In the genomic region with DNA sequence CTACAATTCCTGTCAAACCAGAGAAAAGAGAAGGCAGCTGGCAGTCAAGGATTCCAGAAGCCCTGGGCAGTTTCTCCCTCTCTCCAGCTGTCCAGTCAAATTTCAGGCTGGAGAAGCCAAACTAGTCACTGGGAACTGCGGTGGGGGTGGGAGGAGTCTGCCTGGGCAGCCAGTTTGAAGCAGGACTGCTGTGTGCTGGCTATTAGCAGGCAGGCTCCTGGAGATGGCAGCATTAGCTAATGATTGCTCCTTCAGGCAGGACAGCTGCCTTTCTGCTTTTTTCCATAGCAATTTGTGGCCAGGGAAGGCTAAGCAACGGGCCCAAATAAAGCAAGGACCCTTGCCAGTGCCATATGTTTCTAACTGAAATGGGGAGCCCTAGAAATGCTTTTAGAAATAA, we compare ENCODE assay signal across 12 cellular contexts. TPM values are rescaled to one million over a fixed set of nuclear protein-coding genes. Genes with fewer than 3 reads are reported as not detected.
DNase-seq lines count a peak whose midpoint lies in the region; ATAC-seq, FAIRE-seq and TF ChIP-seq lines count a peak whose summit lies in the region.
"Had no signal": no experiment of that assay in that cellular context is flagged by ENCODE, and none has a peak within 500 bp of the region (broad histone marks: within the 10 kb centered on the region; RNA-seq: fewer than 3 reads in every experiment).

No MANE protein-coding gene starts in this region.

- H3K4me3 Mint-ChIP-seq in stimulated activated memory B cell treated with anti-CD40 and anti-IgM and Interleukin-4, amounts not matched to agents 10 μg/mL and 1 μg/mL and 100 μg/mL, for 72 hours = no peak overlapping the region

- POLR2A ChIA-PET in H1 (lab: Charles Lee; ENCODE audit: partially characterized antibody) (no interaction called here), GM10248 (lab: Yijun Ruan, JAX) (no interaction called here)

- no peak overlapping the region for H2AK5ac ChIP-seq in H1 (ENCODE audit: low read depth, low read length)

- no peak for TF ChIP-seq POLR2A in H1 (IDR thresholded peaks at IDR 0.05; ENCODE audit: control extremely low read depth in 1 of 2, low read depth in 2 of 2, low read length in 2 of 2)

- TF ChIP-seq CTCF in AG10803 (conservative IDR thresholded peaks at IDR 0.05; ENCODE audit: low read length) (peak; percentile 55), LNCaP clone FGC (IDR thresholded peaks at IDR 0.05; ENCODE audit: control insufficient read depth, extremely low read depth, insufficient read depth) (peak; percentile 57), H1 (IDR thresholded peaks at IDR 0.05; ENCODE audit: control extremely low read depth in 1 of 3, insufficient read depth in 1 of 3, low read depth in 1 of 3, low read length in 3 of 3) (peak; percentile 49 to 67 (median 54)), GM10248 (IDR thresholded peaks at IDR 0.05; ENCODE audit: control extremely low read depth, extremely low read depth, low read depth, missing control alignments) (no peak)

- no peaks in the 10 kb centered on the region for H3K27me3 Mint-ChIP-seq in stimulated activated memory B cell treated with anti-CD40 and anti-IgM and Interleukin-4, amounts not matched to agents 10 μg/mL and 1 μg/mL and 100 μg/mL, for 72 hours

- no peaks in the 10 kb centered on the region for H3K27me3 ChIP-seq in H1 (replicated peaks in 1 of 4; ENCODE audit: control insufficient read depth in 3 of 4, extremely low read depth in 1 of 4, insufficient read depth in 3 of 4, low read length in 3 of 4)
- H3K27me3 ChIP-seq: esophagus squamous epithelium had no signal

- CTCF ChIA-PET in H1 (lab: Charles Lee; ENCODE audit: partially characterized antibody) = interaction anchor here (0.7 to 2.0 kb wide), 8 partner anchors 9 to 1025 kb away, joined by 3 to 5 read pairs (median 3); no protein-coding TSS in a partner anchor
- CTCF ChIA-PET in GM10248 (lab: Yijun Ruan, JAX) = no interaction called here

- H3K79me2 ChIP-seq in H1 (ENCODE audit: control insufficient read depth in 1 of 2, insufficient read depth in 2 of 2, low read length in 2 of 2) = no peaks in the 10 kb centered on the region

- no peak for ATAC-seq in stimulated activated memory B cell treated with anti-CD40 and anti-IgM and Interleukin-4, amounts not matched to agents 10 μg/mL and 1 μg/mL and 100 μg/mL, for 72 hours

- peak; percentile 80 for DNase-seq in AG10803 (ENCODE audit: low read depth)
- no peak for DNase-seq in LNCaP clone FGC (ENCODE audit: low read depth)
- peak; percentile 9 to 44 for DNase-seq in H1 (ENCODE audit: low read depth in 1 of 2, low spot score in 2 of 2)
- DNase-seq in mucosa of gallbladder (ENCODE audit: low spot score) = peak; percentile 39
- no peak for DNase-seq in HUDEP-2 (lab: John Stamatoyannopoulos, UW; ENCODE audit: unreplicated experiment in 76 of 76)
- DNase-seq in middle frontal gyrus (ENCODE audit: extremely low spot score, low spot score) = no peak
- DNase-seq in GM10248 (ENCODE audit: extremely low spot score) = no peak
- DNase-seq: esophagus squamous epithelium; SIG-M5; stimulated activated naive CD4-positive, alpha-beta T cell had no signal

- H3K79me1 ChIP-seq in H1 (ENCODE audit: low read depth, low read length) = no peaks in the 10 kb centered on the region

- no peak overlapping the region for H3K4ac ChIP-seq in H1 (replicated peaks; ENCODE audit: insufficient read length, low read depth, low read length)

- no peaks in the 10 kb centered on the region for H3K4me1 ChIP-seq in H1 (replicated peaks in 1 of 4; ENCODE audit: control insufficient read depth in 3 of 4, insufficient read depth in 4 of 4, low read length in 3 of 4)
- H3K4me1 ChIP-seq: esophagus squamous epithelium had no signal

- H3K4me3 ChIP-seq in AG10803 (ENCODE audit: low read length) (no peak overlapping the region), LNCaP clone FGC (ENCODE audit: low read depth, low read length) (no peak overlapping the region), H1 (ENCODE audit: extremely low read depth in 1 of 4, insufficient read depth in 2 of 4, low read depth in 3 of 4, low read length in 4 of 4) (no peak overlapping the region)
- H3K4me3 ChIP-seq: esophagus squamous epithelium had no signal

- no peak overlapping the region for H3K4me2 ChIP-seq in H1 (ENCODE audit: insufficient read depth in 1 of 2, low read depth in 2 of 2, low read length in 2 of 2)

- no peak overlapping the region for H3K23ac ChIP-seq in H1 (ENCODE audit: insufficient read length)

- H3K23me2 ChIP-seq in H1 (ENCODE audit: low read depth, low read length) = no peaks in the 10 kb centered on the region

- H3K18ac ChIP-seq in H1 (ENCODE audit: extremely low read depth, low read length) = no peak overlapping the region

- no peak overlapping the region for H3K27ac ChIP-seq in H1 (ENCODE audit: low read depth, low read length)
- H3K27ac ChIP-seq: esophagus squamous epithelium had no signal

- FAIRE-seq in H1 (lab: Jason Lieb, UNC) = peak; percentile 90
- FAIRE-seq: HTR-8/SVneo had no signal

- H3K9ac ChIP-seq in H1 (replicated peaks in 1 of 4; ENCODE audit: extremely low read depth in 1 of 4, low read depth in 3 of 4, low read length in 3 of 4) = no peak overlapping the region

- H3K14ac ChIP-seq in H1 (ENCODE audit: insufficient read length) = no peak overlapping the region

- no peak overlapping the region for H4K91ac ChIP-seq in H1 (replicated peaks; ENCODE audit: insufficient read length, low read length)

- no peak overlapping the region for H2BK12ac ChIP-seq in H1 (ENCODE audit: low read depth, low read length)

- no peak overlapping the region for H2AFZ ChIP-seq in H1 (ENCODE audit: low read length)

- no peak overlapping the region for H2BK120ac ChIP-seq in H1 (replicated peaks; ENCODE audit: low read depth, low read length)

- H3K36me3 Mint-ChIP-seq in stimulated activated memory B cell treated with anti-CD40 and anti-IgM and Interleukin-4, amounts not matched to agents 10 μg/mL and 1 μg/mL and 100 μg/mL, for 72 hours = no peaks in the 10 kb centered on the region

- no peaks in the 10 kb centered on the region for H3K9me3 ChIP-seq in H1 (ENCODE audit: insufficient read depth in 2 of 2, low read depth in 1 of 2, low read length in 1 of 2)
- H3K9me3 ChIP-seq: esophagus squamous epithelium had no signal

- no peak overlapping the region for H2BK5ac ChIP-seq in H1 (ENCODE audit: low read depth, low read length)

- H3K36me3 ChIP-seq in H1 (ENCODE audit: control insufficient read depth in 2 of 4, insufficient read depth in 4 of 4, low read length in 3 of 4) = no peaks in the 10 kb centered on the region
- H3K36me3 ChIP-seq: esophagus squamous epithelium had no signal

- no peaks in the 10 kb centered on the region for H3K4me1 Mint-ChIP-seq in stimulated activated memory B cell treated with anti-CD40 and anti-IgM and Interleukin-4, amounts not matched to agents 10 μg/mL and 1 μg/mL and 100 μg/mL, for 72 hours

- H4K5ac ChIP-seq in H1 (ENCODE audit: insufficient read length, low read depth, low read length) = no peak overlapping the region

- H3K27ac Mint-ChIP-seq in stimulated activated memory B cell treated with anti-CD40 and anti-IgM and Interleukin-4, amounts not matched to agents 10 μg/mL and 1 μg/mL and 100 μg/mL, for 72 hours = no peak overlapping the region

- no peak overlapping the region for H4K8ac ChIP-seq in H1 (ENCODE audit: extremely low read depth, insufficient read depth, low read length)

- no peak overlapping the region for H2BK20ac ChIP-seq in H1 (ENCODE audit: low read length)

- WGBS in H1 (ENCODE audit: extremely low coverage in 1 of 2, insufficient coverage in 1 of 2, insufficient read length in 1 of 2, insufficient replicate concordance in 2 of 2, low coverage in 1 of 2, low lambda C conversion rate in 2 of 2, missing lambda C conversion rate in 1 of 2), 2 experiments = 17% methylated on average over 2 of the region's 2 CpGs; no CpG with 5 or more reads in 1 of the 2 experiments

- no peak for TF ChIP-seq EP300 in H1 (IDR thresholded peaks at IDR 0.05; ENCODE audit: borderline replicate concordance in 1 of 2, low read depth in 2 of 2, low read length in 2 of 2)

- H3K56ac ChIP-seq in H1 (replicated peaks; ENCODE audit: insufficient read length, low read depth, low read length) = no peak overlapping the region

- no peaks in the 10 kb centered on the region for H3K9me3 Mint-ChIP-seq in stimulated activated memory B cell treated with anti-CD40 and anti-IgM and Interleukin-4, amounts not matched to agents 10 μg/mL and 1 μg/mL and 100 μg/mL, for 72 hours

- H2BK15ac ChIP-seq in H1 (ENCODE audit: low read length) = no peak overlapping the region

- peak; percentile 80 to 83 for TF ChIP-seq RAD21 in H1 (IDR thresholded peaks at IDR 0.05 in 1 of 2, conservative IDR thresholded peaks at IDR 0.05 in 1 of 2; ENCODE audit: low read depth in 2 of 2, low read length in 2 of 2)

- H4K20me1 ChIP-seq in H1 (replicated peaks in 1 of 2; ENCODE audit: control insufficient read depth in 1 of 2, insufficient read depth in 2 of 2, low read length in 2 of 2) = no peaks in the 10 kb centered on the region

TF ChIP-seq in H1, 55 proteins besides CTCF, POLR2A, EP300 and RAD21 (continues in another document):
- TF ChIP-seq, protein P1, sequence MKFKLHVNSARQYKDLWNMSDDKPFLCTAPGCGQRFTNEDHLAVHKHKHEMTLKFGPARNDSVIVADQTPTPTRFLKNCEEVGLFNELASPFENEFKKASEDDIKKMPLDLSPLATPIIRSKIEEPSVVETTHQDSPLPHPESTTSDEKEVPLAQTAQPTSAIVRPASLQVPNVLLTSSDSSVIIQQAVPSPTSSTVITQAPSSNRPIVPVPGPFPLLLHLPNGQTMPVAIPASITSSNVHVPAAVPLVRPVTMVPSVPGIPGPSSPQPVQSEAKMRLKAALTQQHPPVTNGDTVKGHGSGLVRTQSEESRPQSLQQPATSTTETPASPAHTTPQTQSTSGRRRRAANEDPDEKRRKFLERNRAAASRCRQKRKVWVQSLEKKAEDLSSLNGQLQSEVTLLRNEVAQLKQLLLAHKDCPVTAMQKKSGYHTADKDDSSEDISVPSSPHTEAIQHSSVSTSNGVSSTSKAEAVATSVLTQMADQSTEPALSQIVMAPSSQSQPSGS (IDR thresholded peaks at IDR 0.05; ENCODE audit: low read length) = no peak
- TF ChIP-seq KDM5A (IDR thresholded peaks at IDR 0.05; ENCODE audit: low read length) = no peak
- TF ChIP-seq ZNF274 (IDR thresholded peaks at IDR 0.05; ENCODE audit: borderline replicate concordance, extremely low read depth, low read length) = no peak
- TF ChIP-seq POU5F1 (IDR thresholded peaks at IDR 0.05; ENCODE audit: low read depth, low read length) = no peak
- TF ChIP-seq BACH1 (IDR thresholded peaks at IDR 0.05; ENCODE audit: low read length) = no peak

RNA-seq across cellular contexts. Expression of a gene that starts 44.7 kb away (rescaled TPM):
- 34.7 and 36.1 TPM in 2 replicates for total RNA-seq in H1 (2021; fragmentation: NEBNext Ultra II Directional; extraction: Animal tissue kit (Norgen Biotek cat#: 25700))
- 6.6 and 10.1 TPM in 2 replicates for polyA plus RNA-seq in H1 (2011; rRNA removed)
- polyA plus RNA-seq in H1 (2011; cell fraction: cytosol; rRNA removed) = 15.8 TPM
- polyA plus RNA-seq in H1 (2011; cell fraction: nucleus; rRNA removed) = 5.2 TPM
- 13.5 to 14.4 TPM (median 13.9 TPM) in 4 replicates for polyA plus RNA-seq in H1 (2012, experiment 1 of 2)
- 4.2 TPM for polyA plus RNA-seq in H1 (2012, experiment 2 of 2)
- 35.6 TPM for polyA plus RNA-seq in H1 (2013, experiment 1 of 2)
- 37.0 TPM for polyA plus RNA-seq in H1 (2013, experiment 2 of 2)
- 8.3 and 9.3 TPM in 2 replicates for polyA minus RNA-seq in H1 (2011; rRNA and poly(A)+ RNA removed)
- polyA minus RNA-seq in H1 (2011; cell fraction: cytosol; rRNA and poly(A)+ RNA removed) = 7.6 TPM
- 6.3 TPM for polyA minus RNA-seq in H1 (2011; cell fraction: nucleus; rRNA and poly(A)+ RNA removed)
- total RNA-seq in mucosa of gallbladder = 9.4 TPM

Comparison
In these comparisons a context has a peak if more than half of its experiments do, and no peak if none do; other contexts are left out.
1. DNase-seq: peak in AG10803 (single experiment), H1 (2 of 2) and mucosa of gallbladder (single experiment); none in LNCaP clone FGC (single experiment), HUDEP-2 (0 of 76), middle frontal gyrus (single experiment) and GM10248 (single experiment).